In genomic region chr2:131682945-131683330, GRCh38 we compare ENCODE assay signal across 8 cellular contexts.
A peak's percentile ranks its signal among the peaks of the same experiment; 100 is the strongest.
DNase-seq lines count a peak whose midpoint lies in the region; ATAC-seq and TF ChIP-seq lines count a peak whose summit lies in the region.
"Not testable (repeated sequence)": the region's sequence is repeated elsewhere in the genome, so short reads cannot be mapped to it uniquely, and the experiment has no call there.

No MANE protein-coding gene starts in this region.

- H3K27ac ChIP-seq in suprapubic skin, result peak overlapping the region; percentile 83

- TF ChIP-seq POLR2A in suprapubic skin (IDR thresholded peaks at IDR 0.05), result not testable (repeated sequence)

- H3K9me3 Mint-ChIP-seq in activated naive CD8-positive, alpha-beta T cell treated with anti-CD3 and anti-CD28 coated beads, Interleukin-2, amount 50 U/mL, for 24 hours, result not testable (repeated sequence)

- peak; percentile 50 for DNase-seq in EL
- peak; percentile 62 for DNase-seq in RKO (ENCODE audit: low spot score)
- DNase-seq in activated naive CD8-positive, alpha-beta T cell treated with anti-CD3 and anti-CD28 coated beads, Interleukin-2, amount 50 U/mL, for 24 hours, result peak; percentile 19
- peak in 1 of 2 donors; percentile 65 for DNase-seq in foreskin fibroblast
- DNase-seq in myocyte (ENCODE audit: low read depth), result peak; percentile 60
- peak in 1 of 2 donors; percentile 59 for DNase-seq in suprapubic skin (ENCODE audit: low spot score in 2 of 2)

- H3K27ac Mint-ChIP-seq in activated naive CD8-positive, alpha-beta T cell treated with anti-CD3 and anti-CD28 coated beads, Interleukin-2, amount 50 U/mL, for 24 hours, result peak overlapping the region; percentile 75

- H3K36me3 ChIP-seq in suprapubic skin, result not testable (repeated sequence)

- H3K27me3 ChIP-seq in suprapubic skin, result not testable (repeated sequence)

- H3K4me1 ChIP-seq in suprapubic skin, result peaks cover 13% of the 10 kb centered on the region

- WGBS in suprapubic skin, result 1% methylated on average over 9 of the region's 9 CpGs

- not testable (repeated sequence) for TF ChIP-seq EP300 in suprapubic skin (IDR thresholded peaks at IDR 0.05)

- not testable (repeated sequence) for H3K27me3 Mint-ChIP-seq in activated naive CD8-positive, alpha-beta T cell treated with anti-CD3 and anti-CD28 coated beads, Interleukin-2, amount 50 U/mL, for 24 hours

- H3K4me3 ChIP-seq in foreskin fibroblast (ENCODE audit: low read depth in 1 of 2, low read length in 2 of 2) (peak overlapping the region; percentile 72 to 81), suprapubic skin (peak overlapping the region; percentile 80)

- TF ChIP-seq CTCF in foreskin fibroblast (IDR thresholded peaks at IDR 0.05; ENCODE audit: low read depth, low read length); suprapubic skin (IDR thresholded peaks at IDR 0.05): not testable (repeated sequence)

- H3K9me3 ChIP-seq in suprapubic skin, result not testable (repeated sequence)

- H3K4me3 Mint-ChIP-seq in activated naive CD8-positive, alpha-beta T cell treated with anti-CD3 and anti-CD28 coated beads, Interleukin-2, amount 50 U/mL, for 24 hours, result peak overlapping the region; percentile 86

- peaks cover 24% of the 10 kb centered on the region for H3K36me3 Mint-ChIP-seq in activated naive CD8-positive, alpha-beta T cell treated with anti-CD3 and anti-CD28 coated beads, Interleukin-2, amount 50 U/mL, for 24 hours (ENCODE audit: low read depth)

- ATAC-seq in GM21717 (IDR thresholded peaks at IDR 0.05; ENCODE audit: unreplicated experiment) (peak; percentile 48), HG03521 (IDR thresholded peaks at IDR 0.05; ENCODE audit: unreplicated experiment) (peak; percentile 33)
- ATAC-seq in activated naive CD8-positive, alpha-beta T cell treated with anti-CD3 and anti-CD28 coated beads, Interleukin-2, amount 50 U/mL, for 24 hours, result peak; percentile 17

- peaks cover 43% of the 10 kb centered on the region for H3K4me1 Mint-ChIP-seq in activated naive CD8-positive, alpha-beta T cell treated with anti-CD3 and anti-CD28 coated beads, Interleukin-2, amount 50 U/mL, for 24 hours
